ENCODE assay signal across 18 cellular contexts in the genomic region with DNA sequence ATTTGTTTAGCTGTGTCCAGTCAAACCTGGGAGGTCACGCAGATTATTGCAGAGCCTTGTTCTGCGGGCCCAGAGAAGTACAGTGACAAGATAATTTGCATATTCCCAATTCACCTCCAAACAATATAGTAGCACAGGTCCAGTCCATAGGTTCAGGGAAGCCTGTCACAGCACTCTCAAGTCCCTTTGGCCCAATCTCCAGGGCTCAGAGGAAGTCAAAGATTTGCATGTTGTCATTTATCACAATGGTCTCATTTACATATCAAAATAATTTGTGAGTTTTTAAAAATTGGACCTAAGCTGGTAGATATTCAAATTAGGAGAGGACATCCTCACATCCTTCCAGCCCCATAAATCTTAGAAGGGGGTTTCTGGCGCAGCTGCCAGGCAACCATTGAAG. TPM values are rescaled to one million over a fixed set of nuclear protein-coding genes. Genes with fewer than 3 reads are reported as not detected.
DNase-seq lines count a peak whose midpoint lies in the region; ATAC-seq and TF ChIP-seq lines count a peak whose summit lies in the region.
"Had no signal": no experiment of that assay in that cellular context is flagged by ENCODE, and none has a peak within 500 bp of the region (broad histone marks: within the 10 kb centered on the region; RNA-seq: fewer than 3 reads in every experiment).

No MANE protein-coding gene starts in this region.

- TF ChIP-seq POLR2A in tibial nerve (IDR thresholded peaks at IDR 0.05), result no peak

- no peak overlapping the region for H3K4me3 ChIP-seq in cardiac muscle cell
- H3K4me3 ChIP-seq in tibial nerve, result no peak overlapping the region
- H3K4me3 ChIP-seq in trophoblast cell (ENCODE audit: low read depth, low read length), result no peak overlapping the region
- H3K4me3 ChIP-seq: mucosa of descending colon, skin epidermis had no signal

- 78 to 85% methylated on average over 3 of the region's 3 CpGs for WGBS in tibial nerve, 2 donors
- no CpG with 5 or more reads among the region's 3 CpGs for WGBS in trophoblast cell (ENCODE audit: extremely low coverage, insufficient coverage, insufficient read length)

- H3K23ac ChIP-seq in trophoblast cell (ENCODE audit: low read length), result no peak overlapping the region

- no peak overlapping the region for H4K91ac ChIP-seq in trophoblast cell (ENCODE audit: low read depth, low read length)

- H3K4me3 Mint-ChIP-seq in activated naive CD8-positive, alpha-beta T cell treated with anti-CD3 and anti-CD28 coated beads, Interleukin-2, amount 50 U/mL, for 24 hours, result no peak overlapping the region
- H3K4me3 Mint-ChIP-seq in naive thymus-derived CD8-positive, alpha-beta T cell, result no peak overlapping the region
- H3K4me3 Mint-ChIP-seq: activated T-cell treated with anti-CD3 and anti-CD28 coated beads, Interleukin-2, amount 50 U/mL, for 4 hours had no signal

- peak overlapping the region; percentile 71 for H3K27ac Mint-ChIP-seq in activated naive CD8-positive, alpha-beta T cell treated with anti-CD3 and anti-CD28 coated beads, Interleukin-2, amount 50 U/mL, for 24 hours
- peak overlapping the region in 7 of 10 donors; percentile 15 to 93 (median 85) for H3K27ac Mint-ChIP-seq in naive thymus-derived CD8-positive, alpha-beta T cell

- no peaks in the 10 kb centered on the region for H3K79me1 ChIP-seq in trophoblast cell (ENCODE audit: low read length)

- H3K14ac ChIP-seq in trophoblast cell (ENCODE audit: low read length), result no peak overlapping the region

- no peaks in the 10 kb centered on the region for H3K79me2 ChIP-seq in trophoblast cell (ENCODE audit: control insufficient read depth, insufficient read depth, low read length, poor library complexity)

- no peak overlapping the region for H2AK5ac ChIP-seq in trophoblast cell (ENCODE audit: low read length)

- H2AFZ ChIP-seq in trophoblast cell (ENCODE audit: insufficient read depth, low read length, poor library complexity), result no peak overlapping the region

- H3K9me3 ChIP-seq in cardiac muscle cell (ENCODE audit: low read depth) (no peaks in the 10 kb centered on the region), tibial nerve (no peaks in the 10 kb centered on the region), trophoblast cell (ENCODE audit: insufficient read depth, low read depth, low read length) (no peaks in the 10 kb centered on the region)
- H3K9me3 ChIP-seq: mucosa of descending colon had no signal

- no peak overlapping the region for H4K8ac ChIP-seq in trophoblast cell (ENCODE audit: low read depth, low read length)

- intact Hi-C loops in Right ventricle myocardium superior (cut with DNase I), result no loop called here

- H3K4ac ChIP-seq in trophoblast cell (ENCODE audit: low read depth, low read length), result no peak overlapping the region

- peak overlapping the region; percentile 43 for H3K27ac ChIP-seq in cardiac muscle cell
- peak overlapping the region in 3 of 4 donors; percentile 5 to 88 (median 77) for H3K27ac ChIP-seq in tibial nerve
- H3K27ac ChIP-seq in trophoblast cell (ENCODE audit: low read depth, low read length), result no peak overlapping the region

- no peak for ATAC-seq in Right ventricle myocardium superior (ENCODE audit: poor library complexity)
- ATAC-seq in activated naive CD8-positive, alpha-beta T cell treated with anti-CD3 and anti-CD28 coated beads, Interleukin-2, amount 50 U/mL, for 24 hours, result no peak
- ATAC-seq in naive thymus-derived CD8-positive, alpha-beta T cell, result no peak
- ATAC-seq: activated CD4-positive, CD25-positive, alpha-beta regulatory T cell treated with anti-CD3 and anti-CD28 coated beads, Interleukin-2, amount 50 U/mL, for 24 hours; activated T-cell treated with anti-CD3 and anti-CD28 coated beads, Interleukin-2, amount 50 U/mL, for 4 hours had no signal

- no peak for TF ChIP-seq EP300 in tibial nerve (IDR thresholded peaks at IDR 0.05)

- no peaks in the 10 kb centered on the region for H3K9me3 Mint-ChIP-seq in activated naive CD8-positive, alpha-beta T cell treated with anti-CD3 and anti-CD28 coated beads, Interleukin-2, amount 50 U/mL, for 24 hours
- no peaks in the 10 kb centered on the region for H3K9me3 Mint-ChIP-seq in naive thymus-derived CD8-positive, alpha-beta T cell
- H3K9me3 Mint-ChIP-seq: activated T-cell treated with anti-CD3 and anti-CD28 coated beads, Interleukin-2, amount 50 U/mL, for 4 hours had no signal

- no peak overlapping the region for H3K9ac ChIP-seq in trophoblast cell (ENCODE audit: low read length)

- no peak overlapping the region for H4K12ac ChIP-seq in trophoblast cell (ENCODE audit: low read depth, low read length)

- H3K4me1 ChIP-seq in cardiac muscle cell (ENCODE audit: low read depth), result peaks cover 5% of the 10 kb centered on the region
- H3K4me1 ChIP-seq in tibial nerve, result peaks cover 0 to 66% (median 21%) of the 10 kb centered on the region in 4 donors
- H3K4me1 ChIP-seq in trophoblast cell (ENCODE audit: control insufficient read depth in 1 of 2, insufficient read depth in 2 of 2, low read length in 2 of 2), result peaks cover 3 to 7% of the 10 kb centered on the region in 2 experiments

- DNase-seq in cardiac muscle cell (ENCODE audit: low read depth in 1 of 2, low spot score in 1 of 2), result no peak
- DNase-seq in Right ventricle myocardium superior, result no peak
- DNase-seq in activated naive CD8-positive, alpha-beta T cell treated with anti-CD3 and anti-CD28 coated beads, Interleukin-2, amount 50 U/mL, for 24 hours, result no peak
- DNase-seq in naive thymus-derived CD8-positive, alpha-beta T cell, result no peak
- no peak for DNase-seq in tibial nerve (ENCODE audit: low spot score in 2 of 2)
- no peak for DNase-seq in ureter (ENCODE audit: low spot score)
- DNase-seq in trophoblast cell, result no peak
- DNase-seq in NCI-H2196 treated with DMSO at 0.1 percent for 48 hours (lab: John Stamatoyannopoulos, UW; ENCODE audit: unreplicated experiment), result no peak
- DNase-seq: activated T-cell treated with anti-CD3 and anti-CD28 coated beads, Interleukin-2, amount 50 U/mL, for 4 hours; effector CD4-positive, alpha-beta T cell; NCI-H1048; NCI-H2227 treated with DMSO at 0.1 percent for 48 hours; SW 1271 had no signal

- H3K27me3 ChIP-seq in cardiac muscle cell (no peaks in the 10 kb centered on the region), tibial nerve (no peaks in the 10 kb centered on the region), trophoblast cell (ENCODE audit: insufficient read depth, low read length) (no peaks in the 10 kb centered on the region)

- no peak overlapping the region for H2BK5ac ChIP-seq in trophoblast cell (ENCODE audit: low read depth, low read length, poor library complexity)

- H3K18ac ChIP-seq in trophoblast cell (ENCODE audit: low read length), result no peak overlapping the region

- TF ChIP-seq CTCF in cardiac muscle cell (IDR thresholded peaks at IDR 0.05; ENCODE audit: low read depth, low read length) (no peak), tibial nerve (IDR thresholded peaks at IDR 0.05) (no peak)

- H3K4me2 ChIP-seq in trophoblast cell (ENCODE audit: low read length), result no peak overlapping the region

- POLR2A ChIA-PET in naive thymus-derived CD8-positive, alpha-beta T cell (lab: Charles Lee), result interaction anchor here (0.6 to 18.5 kb wide), 5 partner anchors 9 to 131 kb away, joined by 3 to 295 read pairs (median 4); partner anchors contain the start of genes ACAP1, POLR2A, SLC35G6 and ZBTB4

- H3K4me1 Mint-ChIP-seq in activated naive CD8-positive, alpha-beta T cell treated with anti-CD3 and anti-CD28 coated beads, Interleukin-2, amount 50 U/mL, for 24 hours, result peaks cover 26% of the 10 kb centered on the region
- peaks cover 16 to 50% (median 40%) of the 10 kb centered on the region in 4 donors for H3K4me1 Mint-ChIP-seq in naive thymus-derived CD8-positive, alpha-beta T cell

- peaks cover 3% of the 10 kb centered on the region for H3K36me3 ChIP-seq in cardiac muscle cell
- peaks cover 0 to 42% (median 8%) of the 10 kb centered on the region in 3 donors for H3K36me3 ChIP-seq in tibial nerve
- peaks cover 33 to 34% of the 10 kb centered on the region in 2 experiments for H3K36me3 ChIP-seq in trophoblast cell (ENCODE audit: control insufficient read depth in 1 of 2, insufficient read depth in 2 of 2, low read length in 2 of 2)

- no peaks in the 10 kb centered on the region for H3K27me3 Mint-ChIP-seq in activated naive CD8-positive, alpha-beta T cell treated with anti-CD3 and anti-CD28 coated beads, Interleukin-2, amount 50 U/mL, for 24 hours
- H3K27me3 Mint-ChIP-seq in naive thymus-derived CD8-positive, alpha-beta T cell, result no peaks in the 10 kb centered on the region

- H2BK120ac ChIP-seq in trophoblast cell (ENCODE audit: insufficient read depth, low read length, poor library complexity), result no peak overlapping the region

- H2BK12ac ChIP-seq in trophoblast cell (ENCODE audit: low read length), result no peak overlapping the region

- peaks cover 3% of the 10 kb centered on the region for H3K36me3 Mint-ChIP-seq in activated naive CD8-positive, alpha-beta T cell treated with anti-CD3 and anti-CD28 coated beads, Interleukin-2, amount 50 U/mL, for 24 hours (ENCODE audit: low read depth)
- H3K36me3 Mint-ChIP-seq in naive thymus-derived CD8-positive, alpha-beta T cell, result peaks cover 0 to 38% (median 5%) of the 10 kb centered on the region in 3 donors

RNA-seq across cellular contexts. Expression of gene ZBTB4, which starts 11.9 kb away (rescaled TPM):
- total RNA-seq in cardiac muscle cell (28.5 and 40.4 TPM in 2 replicates), Right ventricle myocardium superior (60.3 TPM), tibial nerve (10 to 100 TPM; 60.5 to 64.1 (median 63.0) TPM), ureter (65.5 TPM)
- polyA plus RNA-seq in cardiac muscle cell, result 17.9 and 26.6 TPM in 2 replicates
- 100 to 1,000 TPM; 101 to 104 TPM for total RNA-seq in naive thymus-derived CD8-positive, alpha-beta T cell
- polyA plus RNA-seq in naive thymus-derived CD8-positive, alpha-beta T cell, result 10 to 100 TPM; 16.8 to 28.4 (median 19.7) TPM
- 15.7 and 16.2 TPM in 2 replicates for polyA plus RNA-seq in trophoblast cell (2013)

RNA-seq across cellular contexts. Expression of gene SLC35G6, which starts 13.7 kb away (rescaled TPM):
- total RNA-seq in cardiac muscle cell (not detected in 2 replicates), Right ventricle myocardium superior (not detected), tibial nerve (not detected), ureter (not detected)
- 0.10 and 1.9 TPM in 2 replicates for polyA plus RNA-seq in cardiac muscle cell
- total RNA-seq in naive thymus-derived CD8-positive, alpha-beta T cell, result not detected
- polyA plus RNA-seq in naive thymus-derived CD8-positive, alpha-beta T cell, result not detected
- not detected in 2 replicates for polyA plus RNA-seq in trophoblast cell (2013)
- total RNA-seq: activated T-cell treated with anti-CD3 and anti-CD28 coated beads, Interleukin-2, amount 50 U/mL, for 4 hours; fibroblast of villous mesenchyme; HT1080; mucosa of descending colon had no signal

RNA-seq across cellular contexts. Expression of gene POLR2A, which starts 16.7 kb away (rescaled TPM):
- total RNA-seq in cardiac muscle cell, result 40.7 and 41.3 TPM in 2 replicates
- polyA plus RNA-seq in cardiac muscle cell, result 53.8 and 62.3 TPM in 2 replicates
- total RNA-seq in Right ventricle myocardium superior, result 32.9 TPM
- total RNA-seq in naive thymus-derived CD8-positive, alpha-beta T cell, result 100 to 1,000 TPM; 186 to 193 TPM
- 10 to 100 TPM; 31.1 to 68.0 (median 47.3) TPM for polyA plus RNA-seq in naive thymus-derived CD8-positive, alpha-beta T cell
- total RNA-seq in tibial nerve, result 100 to 1,000 TPM in 3 of 4 donors, 10 to 100 TPM in 1; 87.0 to 163 (median 125) TPM
- total RNA-seq in ureter, result 151 TPM
- polyA plus RNA-seq in trophoblast cell (2013), result 70.0 and 71.9 TPM in 2 replicates

RNA-seq across cellular contexts. Expression of gene CHRNB1, which starts 22.6 kb away (rescaled TPM):
- total RNA-seq in cardiac muscle cell (8.5 and 14.0 TPM in 2 replicates), Right ventricle myocardium superior (9.8 TPM), tibial nerve (10 to 100 TPM in 3 of 4 donors, 1 to 10 TPM in 1; 6.5 to 16.0 (median 13.5) TPM), ureter (6.8 TPM)
- 28.6 and 34.5 TPM in 2 replicates for polyA plus RNA-seq in cardiac muscle cell
- total RNA-seq in naive thymus-derived CD8-positive, alpha-beta T cell, result 1 to 10 TPM; 5.4 to 7.3 TPM
- polyA plus RNA-seq in naive thymus-derived CD8-positive, alpha-beta T cell, result 10 to 100 TPM; 18.1 to 24.5 (median 24.3) TPM
- polyA plus RNA-seq in trophoblast cell (2013), result 12.8 and 13.9 TPM in 2 replicates

RNA-seq across cellular contexts. Expression of gene FGF11, which starts 28.2 kb away (rescaled TPM):
- total RNA-seq in cardiac muscle cell (51.9 and 56.8 TPM in 2 replicates), Right ventricle myocardium superior (9.8 TPM), tibial nerve (1 to 10 TPM; 1.5 to 3.3 (median 2.2) TPM), ureter (3.5 TPM)
- polyA plus RNA-seq in cardiac muscle cell, result 50.4 and 63.6 TPM in 2 replicates
- total RNA-seq in naive thymus-derived CD8-positive, alpha-beta T cell, result 1 to 10 TPM; 2.4 to 3.0 TPM
- polyA plus RNA-seq in naive thymus-derived CD8-positive, alpha-beta T cell, result under 1 TPM; 0.10 to 0.32 (median 0.22) TPM
- polyA plus RNA-seq in trophoblast cell (2013), result 6.4 and 6.9 TPM in 2 replicates
